1 cellular context compared by ENCODE assay signal in the genomic region with DNA sequence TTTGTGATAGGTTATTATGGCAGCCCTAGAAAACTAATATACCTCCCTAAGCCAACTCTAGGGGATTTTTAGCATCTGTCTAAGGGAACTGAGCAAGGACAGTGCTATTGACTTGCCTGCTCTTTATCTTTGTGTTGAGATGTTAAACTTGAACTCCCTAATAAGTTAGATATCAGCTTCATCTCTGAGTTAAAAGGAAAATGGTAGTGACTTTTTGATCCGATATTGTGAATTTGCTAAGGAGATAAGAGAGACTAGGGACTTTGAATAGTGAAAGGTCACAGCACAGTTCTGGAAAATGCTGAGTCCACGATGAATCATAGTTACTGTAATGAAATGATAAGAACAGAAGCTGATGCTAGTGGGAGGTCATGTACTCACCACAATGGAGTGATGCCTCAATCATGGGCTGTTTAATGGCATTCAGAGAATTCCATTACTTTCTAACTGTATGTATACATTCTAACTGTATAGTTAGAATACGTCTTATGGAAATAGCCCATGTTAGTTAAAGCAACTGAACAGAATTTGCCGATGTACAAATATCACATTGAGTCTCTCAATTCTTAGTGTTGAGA.
TF ChIP-seq lines count a peak whose summit lies in the region.

No MANE protein-coding gene starts in this region.

TF ChIP-seq in GM23338, 12 proteins besides CTCF, POLR2A, EP300 and RAD21 (continued from another document):
- TF ChIP-seq, protein P1, sequence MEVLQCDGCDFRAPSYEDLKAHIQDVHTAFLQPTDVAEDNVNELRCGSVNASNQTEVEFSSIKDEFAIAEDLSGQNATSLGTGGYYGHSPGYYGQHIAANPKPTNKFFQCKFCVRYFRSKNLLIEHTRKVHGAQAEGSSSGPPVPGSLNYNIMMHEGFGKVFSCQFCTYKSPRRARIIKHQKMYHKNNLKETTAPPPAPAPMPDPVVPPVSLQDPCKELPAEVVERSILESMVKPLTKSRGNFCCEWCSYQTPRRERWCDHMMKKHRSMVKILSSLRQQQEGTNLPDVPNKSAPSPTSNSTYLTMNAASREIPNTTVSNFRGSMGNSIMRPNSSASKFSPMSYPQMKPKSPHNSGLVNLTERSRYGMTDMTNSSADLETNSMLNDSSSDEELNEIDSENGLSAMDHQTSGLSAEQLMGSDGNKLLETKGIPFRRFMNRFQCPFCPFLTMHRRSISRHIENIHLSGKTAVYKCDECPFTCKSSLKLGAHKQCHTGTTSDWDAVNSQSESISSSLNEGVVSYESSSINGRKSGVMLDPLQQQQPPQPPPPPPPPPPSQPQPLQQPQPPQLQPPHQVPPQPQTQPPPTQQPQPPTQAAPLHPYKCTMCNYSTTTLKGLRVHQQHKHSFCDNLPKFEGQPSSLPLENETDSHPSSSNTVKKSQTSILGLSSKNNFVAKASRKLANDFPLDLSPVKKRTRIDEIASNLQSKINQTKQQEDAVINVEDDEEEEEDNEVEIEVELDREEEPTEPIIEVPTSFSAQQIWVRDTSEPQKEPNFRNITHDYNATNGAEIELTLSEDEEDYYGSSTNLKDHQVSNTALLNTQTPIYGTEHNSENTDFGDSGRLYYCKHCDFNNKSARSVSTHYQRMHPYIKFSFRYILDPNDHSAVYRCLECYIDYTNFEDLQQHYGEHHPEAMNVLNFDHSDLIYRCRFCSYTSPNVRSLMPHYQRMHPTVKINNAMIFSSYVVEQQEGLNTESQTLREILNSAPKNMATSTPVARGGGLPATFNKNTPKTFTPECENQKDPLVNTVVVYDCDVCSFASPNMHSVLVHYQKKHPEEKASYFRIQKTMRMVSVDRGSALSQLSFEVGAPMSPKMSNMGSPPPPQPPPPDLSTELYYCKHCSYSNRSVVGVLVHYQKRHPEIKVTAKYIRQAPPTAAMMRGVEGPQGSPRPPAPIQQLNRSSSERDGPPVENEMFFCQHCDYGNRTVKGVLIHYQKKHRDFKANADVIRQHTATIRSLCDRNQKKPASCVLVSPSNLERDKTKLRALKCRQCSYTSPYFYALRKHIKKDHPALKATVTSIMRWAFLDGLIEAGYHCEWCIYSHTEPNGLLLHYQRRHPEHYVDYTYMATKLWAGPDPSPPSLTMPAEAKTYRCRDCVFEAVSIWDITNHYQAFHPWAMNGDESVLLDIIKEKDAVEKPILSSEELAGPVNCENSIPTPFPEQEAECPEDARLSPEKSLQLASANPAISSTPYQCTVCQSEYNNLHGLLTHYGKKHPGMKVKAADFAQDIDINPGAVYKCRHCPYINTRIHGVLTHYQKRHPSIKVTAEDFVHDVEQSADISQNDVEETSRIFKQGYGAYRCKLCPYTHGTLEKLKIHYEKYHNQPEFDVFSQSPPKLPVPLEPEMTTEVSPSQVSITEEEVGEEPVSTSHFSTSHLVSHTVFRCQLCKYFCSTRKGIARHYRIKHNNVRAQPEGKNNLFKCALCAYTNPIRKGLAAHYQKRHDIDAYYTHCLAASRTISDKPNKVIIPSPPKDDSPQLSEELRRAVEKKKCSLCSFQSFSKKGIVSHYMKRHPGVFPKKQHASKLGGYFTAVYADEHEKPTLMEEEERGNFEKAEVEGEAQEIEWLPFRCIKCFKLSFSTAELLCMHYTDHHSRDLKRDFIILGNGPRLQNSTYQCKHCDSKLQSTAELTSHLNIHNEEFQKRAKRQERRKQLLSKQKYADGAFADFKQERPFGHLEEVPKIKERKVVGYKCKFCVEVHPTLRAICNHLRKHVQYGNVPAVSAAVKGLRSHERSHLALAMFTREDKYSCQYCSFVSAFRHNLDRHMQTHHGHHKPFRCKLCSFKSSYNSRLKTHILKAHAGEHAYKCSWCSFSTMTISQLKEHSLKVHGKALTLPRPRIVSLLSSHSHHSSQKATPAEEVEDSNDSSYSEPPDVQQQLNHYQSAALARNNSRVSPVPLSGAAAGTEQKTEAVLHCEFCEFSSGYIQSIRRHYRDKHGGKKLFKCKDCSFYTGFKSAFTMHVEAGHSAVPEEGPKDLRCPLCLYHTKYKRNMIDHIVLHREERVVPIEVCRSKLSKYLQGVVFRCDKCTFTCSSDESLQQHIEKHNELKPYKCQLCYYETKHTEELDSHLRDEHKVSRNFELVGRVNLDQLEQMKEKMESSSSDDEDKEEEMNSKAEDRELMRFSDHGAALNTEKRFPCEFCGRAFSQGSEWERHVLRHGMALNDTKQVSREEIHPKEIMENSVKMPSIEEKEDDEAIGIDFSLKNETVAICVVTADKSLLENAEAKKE (CRISPR knock-in tag; IDR thresholded peaks at IDR 0.05), result no peak
- no peak for TF ChIP-seq STAT1 (IDR thresholded peaks at IDR 0.05; ENCODE audit: unreplicated experiment)
